9 cellular contexts compared by ENCODE assay signal in the genomic region with DNA sequence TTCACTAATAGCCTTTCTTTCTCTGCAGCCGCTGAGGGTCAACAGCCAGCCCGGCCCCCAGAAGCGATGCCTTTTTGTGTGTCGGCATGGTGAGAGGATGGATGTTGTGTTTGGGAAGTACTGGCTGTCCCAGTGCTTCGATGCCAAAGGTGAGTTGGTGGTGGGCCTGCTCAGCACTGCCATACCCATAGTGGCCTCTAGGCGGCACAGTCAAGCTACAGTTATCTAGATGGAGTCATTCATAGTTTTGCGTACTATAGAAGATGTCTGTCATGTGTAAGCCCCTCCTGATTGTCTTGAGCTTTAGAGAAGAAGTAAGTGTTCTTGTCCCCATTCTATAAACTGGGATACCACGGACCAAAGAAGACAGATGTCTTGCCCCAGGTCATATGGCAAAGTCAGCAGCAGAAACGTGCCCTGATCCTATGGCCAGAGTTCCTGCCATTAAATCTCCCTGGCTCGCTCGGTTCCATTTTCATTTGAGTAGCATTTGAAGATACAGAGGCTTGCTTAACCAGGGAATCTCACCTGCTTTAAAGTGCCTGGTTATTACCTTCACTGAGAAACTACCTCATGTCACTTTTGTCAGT. TPM values are rescaled to one million over a fixed set of nuclear protein-coding genes. Genes with fewer than 3 reads are reported as not detected.
A peak's percentile ranks its signal among the peaks of the same experiment; 100 is the strongest.
DNase-seq lines count a peak whose midpoint lies in the region; ATAC-seq and TF ChIP-seq lines count a peak whose summit lies in the region.
"Had no signal": no experiment of that assay in that cellular context is flagged by ENCODE, and none has a peak within 500 bp of the region (broad histone marks: within the 10 kb centered on the region; RNA-seq: fewer than 3 reads in every experiment).

No MANE protein-coding gene starts in this region.

- DNase-seq in NCI-H1417 (lab: John Stamatoyannopoulos, UW), result peak in 2 of 3 experiments; percentile 42
- DNase-seq in NCI-H1417 treated with DMSO at 0.1 percent for 48 hours (lab: John Stamatoyannopoulos, UW), result no peak
- DNase-seq in RPMI7951 (ENCODE audit: low read depth), result peak; percentile 53
- peak; percentile 20 for DNase-seq in activated effector memory CD4-positive, alpha-beta T cell treated with Interleukin-2 at 50 U/mL for 16 hours
- peak; percentile 32 to 44 for DNase-seq in heart right ventricle
- peak; percentile 3 to 54 for DNase-seq in stimulated activated CD4-positive, alpha-beta T cell treated with anti-CD3 and anti-CD28 coated beads, Interleukin-1b, Interleukin-23, amount 100 ng/mL, for 1 hour (ENCODE audit: low read depth in 2 of 2)
- DNase-seq in HPDE6-E6E7 (ENCODE audit: extremely low spot score), result no peak

- 61 to 63% methylated on average over 11 of the region's 11 CpGs for WGBS in heart right ventricle, 2 donors

- intact Hi-C loops in heart right ventricle (cut with DNase I), result loop anchor here (1.0 to 10.0 kb wide), 5 partner anchors 56 to 59 kb away; no protein-coding TSS in a partner anchor

- H3K27ac ChIP-seq in heart right ventricle, result no peak overlapping the region
- H3K27ac ChIP-seq: BLaER1 had no signal

- no peaks in the 10 kb centered on the region for H3K9me3 ChIP-seq in heart right ventricle
- H3K9me3 ChIP-seq: BLaER1 had no signal

- H3K27me3 ChIP-seq in heart right ventricle, result no peaks in the 10 kb centered on the region
- H3K27me3 ChIP-seq: BLaER1 had no signal

- TF ChIP-seq CTCF in heart right ventricle (IDR thresholded peaks at IDR 0.05), result peak; percentile 61 to 90 (median 78)

- no peak overlapping the region for H3K4me3 ChIP-seq in heart right ventricle
- H3K4me3 ChIP-seq: BLaER1 had no signal

- H3K36me3 ChIP-seq in heart right ventricle, result peaks cover 0 to 87% (median 0%) of the 10 kb centered on the region in 9 donors

- H3K4me1 ChIP-seq in heart right ventricle, result peaks cover 0 to 9% (median 0%) of the 10 kb centered on the region in 9 donors

- ATAC-seq in HG02981 (IDR thresholded peaks at IDR 0.05; ENCODE audit: unreplicated experiment), result peak; percentile 81
- peak in 4 of 8 donors; percentile 57 to 73 (median 64) for ATAC-seq in heart right ventricle

RNA-seq across cellular contexts. Expression of a gene that starts 42.1 kb away (rescaled TPM):
- total RNA-seq in RPMI7951 (2014; rRNA removed; shearing (Covaris generic)), result 0.36 TPM in 1 of 2 replicates, not detected in the other
- total RNA-seq in heart right ventricle, result 1 to 10 TPM in 1 of 10 donors, under 1 TPM in 1, not detected in 8; 0.15 to 1.8 TPM
- under 1 TPM in 1 of 2 donors, not detected in 1; 0.06 TPM for polyA plus RNA-seq in heart right ventricle

Comparison
In these comparisons a context has a peak if more than half of its experiments do, and no peak if none do; other contexts are left out.
1. DNase-seq: peak in NCI-H1417 (2 of 3), RPMI7951 (single experiment), activated effector memory CD4-positive, alpha-beta T cell treated with Interleukin-2 at 50 U/mL for 16 hours (single experiment), heart right ventricle (2 of 2) and stimulated activated CD4-positive, alpha-beta T cell treated with anti-CD3 and anti-CD28 coated beads, Interleukin-1b, Interleukin-23, amount 100 ng/mL, for 1 hour (2 of 2); none in NCI-H1417 treated with DMSO at 0.1 percent for 48 hours (single experiment) and HPDE6-E6E7 (single experiment).